ENCODE assay signal across 8 cellular contexts in the genomic region with DNA sequence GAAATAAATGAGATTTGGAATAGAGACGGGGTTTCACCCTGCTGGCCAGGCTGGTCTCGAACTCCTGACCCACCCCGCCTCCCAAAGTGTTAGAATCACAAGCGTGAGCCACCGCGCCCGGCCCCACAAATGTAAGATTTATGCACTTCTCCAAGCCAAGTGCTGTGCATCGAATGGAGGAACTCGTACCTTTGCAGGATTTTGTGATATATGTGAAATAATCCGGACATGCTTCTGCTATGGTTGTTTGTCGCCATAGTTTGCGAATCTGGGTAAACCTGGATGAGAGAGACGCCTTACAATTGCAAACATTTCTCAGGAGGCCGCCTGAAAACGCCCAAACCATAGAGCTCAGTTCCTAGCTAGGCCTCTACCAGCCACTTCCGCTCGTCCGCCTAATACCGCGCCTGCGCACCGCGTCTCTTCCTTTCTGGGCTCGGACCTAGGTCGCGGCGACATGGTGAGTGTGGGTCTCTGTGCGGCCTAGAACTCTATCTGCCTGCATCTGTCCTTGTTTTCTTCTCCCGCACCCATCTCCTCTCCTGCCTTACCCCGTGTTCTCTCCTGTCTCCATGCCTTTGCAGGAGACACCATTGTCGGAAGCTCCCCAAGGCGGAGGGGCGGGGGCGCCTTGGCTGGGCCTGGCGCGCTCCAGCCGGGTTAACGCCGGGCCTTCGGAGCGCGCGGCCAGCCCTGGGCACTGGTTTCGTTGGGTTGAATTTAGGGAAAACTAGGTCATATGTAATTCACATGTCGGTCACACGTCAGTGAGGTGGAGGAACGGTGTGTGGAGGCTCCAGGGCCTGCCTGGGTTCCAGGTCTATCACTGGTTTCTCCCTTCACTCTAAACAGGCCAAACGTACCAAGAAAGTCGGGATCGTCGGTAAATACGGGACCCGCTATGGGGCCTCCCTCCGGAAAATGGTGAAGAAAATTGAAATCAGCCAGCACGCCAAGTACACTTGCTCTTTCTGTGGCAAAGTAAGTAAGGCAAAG. TPM values are rescaled to one million over a fixed set of nuclear protein-coding genes. Genes with fewer than 3 reads are reported as not detected.
DNase-seq lines count a peak whose midpoint lies in the region; ATAC-seq and TF ChIP-seq lines count a peak whose summit lies in the region.

A gene (plus strand): TSS at position 427 of the 996 bp plus-strand sequence. CDS start 31 bp downstream, at position 458.

- CTCF ChIA-PET in AG04450 (lab: Charles Lee) (interaction anchor here (1.0 to 1.7 kb wide), 2 partner anchors 276 to 389 kb away, joined by 3 to 5 read pairs; no protein-coding TSS in a partner anchor), WTC11 (lab: Charles Lee) (interaction anchor here (0.6 to 1.3 kb wide), 12 partner anchors 8 to 668 kb away, joined by 3 to 5 read pairs (median 3); a partner anchor contains a TSS)

- ATAC-seq in GM18909 (IDR thresholded peaks at IDR 0.05; ENCODE audit: poor library complexity, unreplicated experiment) (peak; percentile 93), HG03175 (IDR thresholded peaks at IDR 0.05; ENCODE audit: unreplicated experiment) (peak; percentile 88), WTC11 (peak; percentile 94)

- peak within 1 kb of the TSS; percentile 66 for H3K27ac ChIP-seq in AG04450 (ENCODE audit: low read depth, low read length)

- POLR2A ChIA-PET in AG04450 (lab: Yijun Ruan, JAX) = interaction anchor here (0.5 to 1.7 kb wide), 19 partner anchors 8 to 384 kb away, joined by 3 to 8 read pairs (median 3); a partner anchor contains a TSS
- POLR2A ChIA-PET in WTC11 (lab: Charles Lee) = interaction anchor here (0.6 to 1.2 kb wide), 6 partner anchors 8 to 197 kb away, joined by 3 to 7 read pairs (median 4); a partner anchor contains a TSS

- peak; percentile 87 for DNase-seq in AG04450 (ENCODE audit: low read depth, low spot score)
- peak; percentile 72 for DNase-seq in NCI-H226
- peak; percentile 91 for DNase-seq in WTC11 (ENCODE audit: low spot score)
- peak; percentile 98 for DNase-seq in cardiac fibroblast (ENCODE audit: low read depth in 2 of 2)
- peak; percentile 87 to 91 (median 90) for DNase-seq in immature natural killer cell
- peak; percentile 88 for DNase-seq in smooth muscle cell of the brain vasculature (ENCODE audit: low read depth, low spot score)

- H3K27me3 ChIP-seq in AG04450 (ENCODE audit: control insufficient read depth, insufficient read depth, low read length) = no peaks in the 10 kb centered on the region

- H3K27ac Mint-ChIP-seq in WTC11 (peak within 1 kb of the TSS; percentile 96), immature natural killer cell (peak within 1 kb of the TSS; percentile 93 to 96 (median 95))

- H3K4me3 ChIP-seq in AG04450 (ENCODE audit: low read depth, low read length) = peak within 1 kb of the TSS; percentile 88
- H3K4me3 ChIP-seq in cardiac fibroblast (replicated peaks in 1 of 2; ENCODE audit: low read depth in 2 of 2, low read length in 2 of 2) = peak within 1 kb of the TSS; percentile 74 to 85

- TF ChIP-seq CTCF in AG04450 (IDR thresholded peaks at IDR 0.05; ENCODE audit: low read depth, low read length) (no peak), WTC11 (IDR thresholded peaks at IDR 0.05) (no peak), cardiac fibroblast (IDR thresholded peaks at IDR 0.05; ENCODE audit: low read depth, low read length) (no peak)

- H3K4me1 Mint-ChIP-seq in WTC11 = peaks cover 42% of the 10 kb centered on the region
- H3K4me1 Mint-ChIP-seq in immature natural killer cell = peaks cover 45 to 55% of the 10 kb centered on the region in 2 donors

- no peaks in the 10 kb centered on the region for H3K9me3 Mint-ChIP-seq in WTC11
- no peaks in the 10 kb centered on the region for H3K9me3 Mint-ChIP-seq in immature natural killer cell

- H3K27me3 Mint-ChIP-seq in WTC11 (ENCODE audit: low read depth) (no peaks in the 10 kb centered on the region), immature natural killer cell (ENCODE audit: low read depth in 3 of 3) (peaks cover 3 to 6% (median 5%) of the 10 kb centered on the region in 3 donors)

- no peaks in the 10 kb centered on the region for H3K9me3 ChIP-seq in AG04450 (ENCODE audit: control insufficient read depth, insufficient read depth, low read length)

- H3K4me3 Mint-ChIP-seq in WTC11 (peak within 1 kb of the TSS; percentile 96), immature natural killer cell (peak within 1 kb of the TSS; percentile 94 to 99 (median 99))

- peaks cover 50% of the 10 kb centered on the region for H3K36me3 Mint-ChIP-seq in WTC11
- H3K36me3 Mint-ChIP-seq in immature natural killer cell = peaks cover 7 to 33% (median 32%) of the 10 kb centered on the region in 3 donors

TF ChIP-seq in WTC11, 78 proteins besides CTCF, POLR2A, EP300 and RAD21 (continues in another document):
- TF ChIP-seq, protein P1, sequence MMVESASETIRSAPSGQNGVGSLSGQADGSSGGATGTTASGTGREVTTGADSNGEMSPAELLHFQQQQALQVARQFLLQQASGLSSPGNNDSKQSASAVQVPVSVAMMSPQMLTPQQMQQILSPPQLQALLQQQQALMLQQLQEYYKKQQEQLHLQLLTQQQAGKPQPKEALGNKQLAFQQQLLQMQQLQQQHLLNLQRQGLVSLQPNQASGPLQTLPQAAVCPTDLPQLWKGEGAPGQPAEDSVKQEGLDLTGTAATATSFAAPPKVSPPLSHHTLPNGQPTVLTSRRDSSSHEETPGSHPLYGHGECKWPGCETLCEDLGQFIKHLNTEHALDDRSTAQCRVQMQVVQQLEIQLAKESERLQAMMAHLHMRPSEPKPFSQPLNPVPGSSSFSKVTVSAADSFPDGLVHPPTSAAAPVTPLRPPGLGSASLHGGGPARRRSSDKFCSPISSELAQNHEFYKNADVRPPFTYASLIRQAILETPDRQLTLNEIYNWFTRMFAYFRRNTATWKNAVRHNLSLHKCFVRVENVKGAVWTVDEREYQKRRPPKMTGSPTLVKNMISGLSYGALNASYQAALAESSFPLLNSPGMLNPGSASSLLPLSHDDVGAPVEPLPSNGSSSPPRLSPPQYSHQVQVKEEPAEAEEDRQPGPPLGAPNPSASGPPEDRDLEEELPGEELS (CRISPR knock-in tag; IDR thresholded peaks at IDR 0.05) = peak; percentile 52; the same call in 1 of the 2 replicates
- TF ChIP-seq, protein P2, sequence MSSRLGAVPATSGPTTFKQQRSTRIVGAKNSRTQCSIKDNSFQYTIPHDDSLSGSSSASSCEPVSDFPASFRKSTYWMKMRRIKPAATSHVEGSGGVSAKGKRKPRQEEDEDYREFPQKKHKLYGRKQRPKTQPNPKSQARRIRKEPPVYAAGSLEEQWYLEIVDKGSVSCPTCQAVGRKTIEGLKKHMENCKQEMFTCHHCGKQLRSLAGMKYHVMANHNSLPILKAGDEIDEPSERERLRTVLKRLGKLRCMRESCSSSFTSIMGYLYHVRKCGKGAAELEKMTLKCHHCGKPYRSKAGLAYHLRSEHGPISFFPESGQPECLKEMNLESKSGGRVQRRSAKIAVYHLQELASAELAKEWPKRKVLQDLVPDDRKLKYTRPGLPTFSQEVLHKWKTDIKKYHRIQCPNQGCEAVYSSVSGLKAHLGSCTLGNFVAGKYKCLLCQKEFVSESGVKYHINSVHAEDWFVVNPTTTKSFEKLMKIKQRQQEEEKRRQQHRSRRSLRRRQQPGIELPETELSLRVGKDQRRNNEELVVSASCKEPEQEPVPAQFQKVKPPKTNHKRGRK (CRISPR knock-in tag; IDR thresholded peaks at IDR 0.05; ENCODE audit: borderline replicate concordance) = no peak
- TF ChIP-seq, protein P3, sequence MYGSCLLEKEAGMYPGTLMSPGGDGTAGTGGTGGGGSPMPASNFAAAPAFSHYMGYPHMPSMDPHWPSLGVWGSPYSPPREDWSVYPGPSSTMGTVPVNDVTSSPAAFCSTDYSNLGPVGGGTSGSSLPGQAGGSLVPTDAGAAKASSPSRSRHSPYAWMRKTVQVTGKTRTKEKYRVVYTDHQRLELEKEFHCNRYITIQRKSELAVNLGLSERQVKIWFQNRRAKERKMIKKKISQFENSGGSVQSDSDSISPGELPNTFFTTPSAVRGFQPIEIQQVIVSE (CRISPR knock-in tag; IDR thresholded peaks at IDR 0.05; ENCODE audit: borderline replicate concordance) = no peak
- TF ChIP-seq ELF4 (CRISPR knock-in tag; IDR thresholded peaks at IDR 0.05; ENCODE audit: low read depth) (no peak), CREM (CRISPR knock-in tag; IDR thresholded peaks at IDR 0.05) (peak; percentile 82; the same call in 1 of the 2 replicates), GABPB1 (CRISPR knock-in tag; IDR thresholded peaks at IDR 0.05) (peak; percentile 67), ETV6 (CRISPR knock-in tag; IDR thresholded peaks at IDR 0.05) (peak; percentile 94), JUN (CRISPR knock-in tag; IDR thresholded peaks at IDR 0.05) (peak; percentile 92)
- TF ChIP-seq, protein P4, sequence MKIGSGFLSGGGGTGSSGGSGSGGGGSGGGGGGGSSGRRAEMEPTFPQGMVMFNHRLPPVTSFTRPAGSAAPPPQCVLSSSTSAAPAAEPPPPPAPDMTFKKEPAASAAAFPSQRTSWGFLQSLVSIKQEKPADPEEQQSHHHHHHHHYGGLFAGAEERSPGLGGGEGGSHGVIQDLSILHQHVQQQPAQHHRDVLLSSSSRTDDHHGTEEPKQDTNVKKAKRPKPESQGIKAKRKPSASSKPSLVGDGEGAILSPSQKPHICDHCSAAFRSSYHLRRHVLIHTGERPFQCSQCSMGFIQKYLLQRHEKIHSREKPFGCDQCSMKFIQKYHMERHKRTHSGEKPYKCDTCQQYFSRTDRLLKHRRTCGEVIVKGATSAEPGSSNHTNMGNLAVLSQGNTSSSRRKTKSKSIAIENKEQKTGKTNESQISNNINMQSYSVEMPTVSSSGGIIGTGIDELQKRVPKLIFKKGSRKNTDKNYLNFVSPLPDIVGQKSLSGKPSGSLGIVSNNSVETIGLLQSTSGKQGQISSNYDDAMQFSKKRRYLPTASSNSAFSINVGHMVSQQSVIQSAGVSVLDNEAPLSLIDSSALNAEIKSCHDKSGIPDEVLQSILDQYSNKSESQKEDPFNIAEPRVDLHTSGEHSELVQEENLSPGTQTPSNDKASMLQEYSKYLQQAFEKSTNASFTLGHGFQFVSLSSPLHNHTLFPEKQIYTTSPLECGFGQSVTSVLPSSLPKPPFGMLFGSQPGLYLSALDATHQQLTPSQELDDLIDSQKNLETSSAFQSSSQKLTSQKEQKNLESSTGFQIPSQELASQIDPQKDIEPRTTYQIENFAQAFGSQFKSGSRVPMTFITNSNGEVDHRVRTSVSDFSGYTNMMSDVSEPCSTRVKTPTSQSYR (CRISPR knock-in tag; IDR thresholded peaks at IDR 0.05) = peak; percentile 44; the same call in 1 of the 2 replicates
- TF ChIP-seq, protein P5, sequence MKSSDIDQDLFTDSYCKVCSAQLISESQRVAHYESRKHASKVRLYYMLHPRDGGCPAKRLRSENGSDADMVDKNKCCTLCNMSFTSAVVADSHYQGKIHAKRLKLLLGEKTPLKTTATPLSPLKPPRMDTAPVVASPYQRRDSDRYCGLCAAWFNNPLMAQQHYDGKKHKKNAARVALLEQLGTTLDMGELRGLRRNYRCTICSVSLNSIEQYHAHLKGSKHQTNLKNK (CRISPR knock-in tag; IDR thresholded peaks at IDR 0.05) = no peak

RNA-seq across cellular contexts. Expression of the gene that starts here (rescaled TPM):
- polyA plus RNA-seq in AG04450 (2011; rRNA removed) = 3,563 and 3,667 TPM in 2 replicates
- polyA minus RNA-seq in AG04450 (2011; rRNA and poly(A)+ RNA removed) = 742 and 782 TPM in 2 replicates
- total RNA-seq in WTC11 (2021) = 3,135 to 3,488 TPM (median 3,463 TPM) in 3 replicates
- 1,000 to 10,000 TPM in 2 of 3 donors, 100 to 1,000 TPM in 1; 866 to 2,929 (median 2,010) TPM for polyA plus RNA-seq in immature natural killer cell

Comparison
In these comparisons a context has a peak if more than half of its experiments do, and no peak if none do; other contexts are left out.
1. Peak in every context shown above with its lines: DNase-seq, ATAC-seq, H3K4me3 ChIP-seq and H3K27ac ChIP-seq.